Comparison of ENCODE assay signal across 8 cellular contexts in genomic region chr15:55197362-55197705, GRCh38. TPM values are rescaled to one million over a fixed set of nuclear protein-coding genes. Genes with fewer than 3 reads are reported as not detected.
DNase-seq lines count a peak whose midpoint lies in the region; ATAC-seq, FAIRE-seq and TF ChIP-seq lines count a peak whose summit lies in the region.

No MANE protein-coding gene starts in this region.

- FAIRE-seq in endothelial cell of umbilical vein (lab: Jason Lieb, UNC), result no peak

- peak; percentile 6 for ATAC-seq in GM19463 (IDR thresholded peaks at IDR 0.05; ENCODE audit: unreplicated experiment)

- H3K9me3 ChIP-seq in endothelial cell of umbilical vein (replicated peaks; ENCODE audit: control insufficient read depth, insufficient read depth, low read length), result no peaks in the 10 kb centered on the region
- no peaks in the 10 kb centered on the region for H3K9me3 ChIP-seq in skeletal muscle tissue (ENCODE audit: control insufficient read depth in 3 of 3, low read length in 3 of 3)

- peak overlapping the region; percentile 80 for H3K4me2 ChIP-seq in endothelial cell of umbilical vein (ENCODE audit: insufficient read depth, low read length)

- DNase-seq in AG04449 (ENCODE audit: low read depth, low spot score) (no peak), HL-60 (ENCODE audit: low read depth in 1 of 2, low spot score in 1 of 2) (no peak), endothelial cell of umbilical vein (ENCODE audit: low read depth, low spot score) (no peak), mucosa of gallbladder (ENCODE audit: low spot score) (no peak), Ammon's horn (ENCODE audit: low spot score) (no peak)
- DNase-seq in central memory CD4-positive, alpha-beta T cell, result no peak

- H3K27ac ChIP-seq in HL-60 (replicated peaks) (peak overlapping the region; percentile 96), endothelial cell of umbilical vein (ENCODE audit: insufficient read depth, low read depth, low read length) (peak overlapping the region; percentile 40), skeletal muscle tissue (ENCODE audit: low read depth, low read length) (peak overlapping the region; percentile 93)

- H3K36me3 ChIP-seq in endothelial cell of umbilical vein (ENCODE audit: control insufficient read depth in 2 of 2, extremely low read depth in 1 of 2, insufficient read depth in 2 of 2, low read length in 2 of 2) (no peaks in the 10 kb centered on the region), skeletal muscle tissue (ENCODE audit: control insufficient read depth in 3 of 3, insufficient read depth in 3 of 3, low read length in 3 of 3) (no peaks in the 10 kb centered on the region)

- peaks cover 42% of the 10 kb centered on the region for H3K79me2 ChIP-seq in endothelial cell of umbilical vein (ENCODE audit: control insufficient read depth, insufficient read depth, low read length)

- intact Hi-C loops in endothelial cell of umbilical vein (cut with micrococcal nuclease), result loop anchor here (1.0 kb wide), 1 partner anchor 211 kb away; the partner anchor contains the start of genes CCPG1 and PIERCE2

- H3K27me3 ChIP-seq in HL-60 (ENCODE audit: insufficient read depth, poor library complexity, severe bottlenecking) (no peaks in the 10 kb centered on the region), endothelial cell of umbilical vein (ENCODE audit: control insufficient read depth in 2 of 2, insufficient read depth in 2 of 2, low read length in 2 of 2) (no peaks in the 10 kb centered on the region), skeletal muscle tissue (ENCODE audit: control insufficient read depth in 3 of 3, insufficient read depth in 3 of 3, low read length in 3 of 3) (no peaks in the 10 kb centered on the region)

- POLR2A ChIA-PET in AG04449 (lab: Yijun Ruan, JAX) (interaction anchor here (0.8 to 1.4 kb wide), 4 partner anchors 14 to 122 kb away, joined by 3 to 5 read pairs (median 4); partner anchors contain the start of gene PIGB), endothelial cell of umbilical vein (lab: Charles Lee) (interaction anchor here (0.6 to 1.1 kb wide), 2 partner anchors 10 to 242 kb away, joined by 3 read pairs; no protein-coding TSS in a partner anchor)

- no TSS peak for BruUV-seq in endothelial cell of umbilical vein (replicated peaks; lab: Mats Ljungman, UMichigan)

- H2AFZ ChIP-seq in endothelial cell of umbilical vein (ENCODE audit: low read depth, low read length), result peak overlapping the region; percentile 83

- no peaks in the 10 kb centered on the region for H3K9me1 ChIP-seq in endothelial cell of umbilical vein (replicated peaks; ENCODE audit: control insufficient read depth, extremely low read depth, insufficient read depth, low read length)

- no peaks in the 10 kb centered on the region for H4K20me1 ChIP-seq in endothelial cell of umbilical vein (replicated peaks; ENCODE audit: control insufficient read depth, extremely low read depth, insufficient read depth, low read length)

- TF ChIP-seq CTCF in AG04449 (IDR thresholded peaks at IDR 0.05; ENCODE audit: insufficient read depth, low read length, missing control alignments) (no peak), HL-60 (IDR thresholded peaks at IDR 0.05; ENCODE audit: insufficient read depth, low read length) (no peak), endothelial cell of umbilical vein (IDR thresholded peaks at IDR 0.05; ENCODE audit: extremely low read depth in 1 of 2, insufficient read depth in 1 of 2, low read depth in 1 of 2, low read length in 2 of 2) (no peak)

- H3K4me1 ChIP-seq in endothelial cell of umbilical vein (ENCODE audit: control insufficient read depth, extremely low read depth, insufficient read depth, low read length) (peaks cover 16% of the 10 kb centered on the region), skeletal muscle tissue (ENCODE audit: control insufficient read depth in 3 of 3, insufficient read depth in 3 of 3, low read length in 3 of 3) (peaks cover 14 to 22% (median 22%) of the 10 kb centered on the region in 3 donors)

- CTCF ChIA-PET in AG04449 (lab: Yijun Ruan, JAX) (interaction anchor here (0.7 to 3.9 kb wide), 18 partner anchors 9 to 242 kb away, joined by 3 to 18 read pairs (median 4); partner anchors contain the start of genes CCPG1 and PIERCE2), endothelial cell of umbilical vein (lab: Charles Lee) (interaction anchor here (0.5 to 2.4 kb wide), 9 partner anchors 10 to 394 kb away, joined by 3 to 12 read pairs (median 7); partner anchors contain the start of genes CCPG1 and PIERCE2)

- H3K9ac ChIP-seq in endothelial cell of umbilical vein (replicated peaks; ENCODE audit: extremely low read depth, insufficient read depth, low read length) (peak overlapping the region; percentile 67), skeletal muscle tissue (ENCODE audit: low read depth in 1 of 3, low read length in 3 of 3) (peak overlapping the region; percentile 94 to 98 (median 95))

- H3K4me3 ChIP-seq in AG04449 (ENCODE audit: low read depth, low read length) (peak overlapping the region; percentile 90), HL-60 (replicated peaks; ENCODE audit: insufficient read depth, low read length) (peak overlapping the region; percentile 86), endothelial cell of umbilical vein (replicated peaks in 1 of 3; ENCODE audit: insufficient read depth in 1 of 3, low read depth in 1 of 3, low read length in 3 of 3) (peak overlapping the region; percentile 23 to 97 (median 97)), skeletal muscle tissue (ENCODE audit: low read length in 3 of 3) (peak overlapping the region; percentile 94 to 96 (median 95))

- no peak for TF ChIP-seq POLR2A in endothelial cell of umbilical vein (IDR thresholded peaks at IDR 0.05; ENCODE audit: low read depth, low read length)

- dilution Hi-C loops in endothelial cell of umbilical vein (cut with MboI; ENCODE audit: extremely low pct_ligation_motif_present, low sequenced_read_pairs), result no loop called here

TF ChIP-seq in endothelial cell of umbilical vein, 7 proteins besides CTCF, POLR2A, EP300 and RAD21:
- TF ChIP-seq POLR2AphosphoS5 (IDR thresholded peaks at IDR 0.05; ENCODE audit: insufficient read depth, low read depth, low read length) (no peak), JUN (IDR thresholded peaks at IDR 0.05; ENCODE audit: borderline replicate concordance, insufficient read depth, insufficient read length, low read depth) (no peak), GATA2 (IDR thresholded peaks at IDR 0.05; ENCODE audit: insufficient read depth, insufficient read length, low read depth, low read length) (no peak), EZH2 (IDR thresholded peaks at IDR 0.05; ENCODE audit: borderline replicate concordance, low read depth, low read length, severe bottlenecking) (no peak), FOS (IDR thresholded peaks at IDR 0.05; ENCODE audit: borderline replicate concordance, insufficient read depth, low read length) (no peak), MYC (IDR thresholded peaks at IDR 0.05; ENCODE audit: low read depth, low read length) (no peak), MAX (IDR thresholded peaks at IDR 0.05; ENCODE audit: insufficient read depth, insufficient read length) (no peak)
TF ChIP-seq in endothelial cell of umbilical vein: peak in this region for 0.

RNA-seq across cellular contexts. Expression of gene RSL24D1, which starts 0.6 kb away (rescaled TPM):
- total RNA-seq in endothelial cell of umbilical vein (58.2 and 60.0 TPM in 2 replicates), skeletal muscle tissue (69.4 TPM), mucosa of gallbladder (50.1 TPM)
- 12.4 and 18.4 TPM in 2 replicates for polyA plus RNA-seq in endothelial cell of umbilical vein
- 27.6 and 28.7 TPM in 2 replicates for polyA plus RNA-seq in endothelial cell of umbilical vein (2011; cell fraction: cytosol; rRNA removed)
- 14.1 and 17.7 TPM in 2 replicates for polyA plus RNA-seq in endothelial cell of umbilical vein (2011; cell fraction: nucleus; rRNA removed)
- polyA plus RNA-seq in endothelial cell of umbilical vein (2012), result 59.3 and 83.7 TPM in 2 replicates
- polyA minus RNA-seq in endothelial cell of umbilical vein, result 14.6 and 18.0 TPM in 2 replicates
- polyA minus RNA-seq in endothelial cell of umbilical vein (2011; cell fraction: cytosol; rRNA and poly(A)+ RNA removed), result 29.3 TPM
- 29.6 and 34.9 TPM in 2 replicates for polyA minus RNA-seq in endothelial cell of umbilical vein (2011; cell fraction: nucleus; rRNA and poly(A)+ RNA removed)

Comparison
In these comparisons a context has a peak if more than half of its experiments do, and no peak if none do; other contexts are left out.
1. H3K27ac ChIP-seq: peak in every context shown above with its lines; median percentile 96 in HL-60; 93 in skeletal muscle tissue; 40 in endothelial cell of umbilical vein.